ENCODE assay signal across 8 cellular contexts in the genomic region with DNA sequence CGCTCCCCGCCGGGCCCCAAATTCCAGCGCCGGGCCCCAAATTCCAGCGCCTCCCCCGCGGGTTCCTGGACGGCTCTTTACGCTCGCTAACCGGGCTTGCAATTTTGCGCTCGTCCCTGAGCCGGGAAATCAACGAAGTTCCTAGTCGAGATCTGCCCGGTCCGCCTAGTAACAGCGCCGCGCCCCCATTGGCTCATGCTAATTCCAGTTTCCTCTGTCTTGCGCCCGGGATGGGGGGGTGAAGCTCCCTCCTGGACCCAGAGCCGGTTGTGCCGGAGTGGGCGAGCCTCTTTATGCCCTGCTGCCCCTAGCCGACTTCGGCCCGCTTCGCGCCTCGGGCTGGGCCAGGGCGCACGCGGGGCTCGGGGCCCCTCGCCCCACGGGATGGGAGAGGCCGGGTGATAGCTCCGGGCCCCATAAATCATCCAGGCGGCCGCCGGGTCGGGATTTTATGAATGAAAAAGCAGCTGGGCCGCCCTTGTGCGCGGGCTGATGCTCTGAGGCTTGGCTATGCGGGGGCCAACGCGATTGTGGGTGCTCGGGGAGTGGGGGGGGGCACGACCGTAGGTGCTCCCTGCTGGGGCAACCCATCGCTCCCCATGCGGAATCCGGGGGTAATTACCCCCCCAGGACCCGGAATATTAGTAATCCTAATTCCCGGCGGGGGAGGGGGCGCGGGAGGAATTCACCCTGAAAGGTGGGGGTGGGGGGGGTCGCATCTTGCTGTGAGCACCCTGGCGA. TPM values are rescaled to one million over a fixed set of nuclear protein-coding genes. Genes with fewer than 3 reads are reported as not detected.
A peak's percentile ranks its signal among the peaks of the same experiment; 100 is the strongest.
DNase-seq lines count a peak whose midpoint lies in the region; ATAC-seq lines count a peak whose summit lies in the region.

No MANE protein-coding gene starts in this region.

- no peaks in the 10 kb centered on the region for H3K9me3 Mint-ChIP-seq in activated CD4-positive, alpha-beta T cell treated with anti-CD3 and anti-CD28 coated beads, Interleukin-2, amount 10 ng/mL, durations not matched to agents 24 days and 14 days

- peaks cover 7% of the 10 kb centered on the region for H3K4me1 Mint-ChIP-seq in activated CD4-positive, alpha-beta T cell treated with anti-CD3 and anti-CD28 coated beads, Interleukin-2, amount 10 ng/mL, durations not matched to agents 24 days and 14 days

- ATAC-seq in GM18502 (IDR thresholded peaks at IDR 0.05; ENCODE audit: poor library complexity, unreplicated experiment) = no peak

- peaks cover 4% of the 10 kb centered on the region for H3K36me3 Mint-ChIP-seq in activated CD4-positive, alpha-beta T cell treated with anti-CD3 and anti-CD28 coated beads, Interleukin-2, amount 10 ng/mL, durations not matched to agents 24 days and 14 days (ENCODE audit: low read depth)

- H3K27ac Mint-ChIP-seq in activated CD4-positive, alpha-beta T cell treated with anti-CD3 and anti-CD28 coated beads, Interleukin-2, amount 10 ng/mL, durations not matched to agents 24 days and 14 days = no peak overlapping the region

- H3K27ac ChIP-seq in epithelial cell of prostate = peak overlapping the region; percentile 86

- DNase-seq in activated CD4-positive, alpha-beta T cell treated with anti-CD3 and anti-CD28 coated beads for 48 hours = peak; percentile 53
- no peak for DNase-seq in activated CD4-positive, alpha-beta T cell treated with anti-CD3 and anti-CD28 coated beads, Interleukin-2, amount 10 ng/mL, durations not matched to agents 24 days and 14 days
- DNase-seq in M059J (ENCODE audit: low read depth) (peak; percentile 94), SKM-1 (lab: John Stamatoyannopoulos, UW; ENCODE audit: unreplicated experiment) (peak; percentile 53), epithelial cell of prostate (ENCODE audit: low read depth, low spot score) (peak; percentile 82), medulla oblongata (ENCODE audit: extremely low spot score) (peak; percentile 81), superior temporal gyrus (ENCODE audit: extremely low spot score) (peak; percentile 46)

- intact Hi-C loops in activated CD4-positive, alpha-beta T cell treated with anti-CD3 and anti-CD28 coated beads, Interleukin-2, amount 10 ng/mL, durations not matched to agents 24 days and 14 days (cut with micrococcal nuclease) = loop anchor here (5.0 kb wide), 1 partner anchor 178 kb away; a partner anchor contains a TSS

- H3K4me3 Mint-ChIP-seq in activated CD4-positive, alpha-beta T cell treated with anti-CD3 and anti-CD28 coated beads, Interleukin-2, amount 10 ng/mL, durations not matched to agents 24 days and 14 days = no peak overlapping the region

- peaks cover 57% of the 10 kb centered on the region for H3K27me3 Mint-ChIP-seq in activated CD4-positive, alpha-beta T cell treated with anti-CD3 and anti-CD28 coated beads, Interleukin-2, amount 10 ng/mL, durations not matched to agents 24 days and 14 days

RNA-seq across cellular contexts. Expression of a gene that starts 1.8 kb away (rescaled TPM):
- 13.4 and 17.2 TPM in 2 replicates for total RNA-seq in activated CD4-positive, alpha-beta T cell treated with anti-CD3 and anti-CD28 coated beads, Interleukin-2, amount 10 ng/mL, durations not matched to agents 24 days and 14 days
- total RNA-seq in M059J (2014; rRNA removed; shearing (Covaris generic)) = 76.0 and 91.0 TPM in 2 replicates

RNA-seq across cellular contexts. Expression of a gene that starts 36.0 kb away (rescaled TPM):
- total RNA-seq in activated CD4-positive, alpha-beta T cell treated with anti-CD3 and anti-CD28 coated beads, Interleukin-2, amount 10 ng/mL, durations not matched to agents 24 days and 14 days = 29.3 and 32.1 TPM in 2 replicates
- 14.9 and 15.7 TPM in 2 replicates for total RNA-seq in M059J (2014; rRNA removed; shearing (Covaris generic))
